Comparison of ENCODE assay signal across 20 cellular contexts in the genomic region with DNA sequence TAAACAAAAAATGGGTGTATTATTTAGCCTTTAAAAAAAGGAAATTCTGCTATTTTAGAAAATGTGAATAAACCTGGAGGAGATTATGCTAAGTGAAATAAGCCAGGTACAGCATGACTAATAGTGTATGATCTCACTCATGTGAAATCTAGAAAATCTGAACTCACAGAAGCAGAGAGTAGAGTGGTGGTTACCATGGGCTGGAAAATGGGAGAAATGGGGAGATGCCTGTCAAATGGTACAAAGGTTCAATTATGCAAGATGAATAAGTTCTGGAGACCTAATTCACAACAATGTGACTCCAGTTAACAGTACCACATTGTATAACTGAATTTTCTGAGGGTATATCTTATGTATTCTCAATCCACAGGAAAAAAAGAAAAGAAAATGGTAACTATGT. TPM values are rescaled to one million over a fixed set of nuclear protein-coding genes. Genes with fewer than 3 reads are reported as not detected.
"Had no signal": no experiment of that assay in that cellular context is flagged by ENCODE, and none has a peak within 500 bp of the region (broad histone marks: within the 10 kb centered on the region; RNA-seq: fewer than 3 reads in every experiment).

No MANE protein-coding gene starts in this region.

- H3K36me3 ChIP-seq: tibial nerve had no signal

- DNase-seq: activated CD4-positive, alpha-beta T cell treated with anti-CD3 and anti-CD28 coated beads for 36 hours; activated CD8-positive, alpha-beta memory T cell treated with anti-CD3 and anti-CD28 coated beads, Interleukin-2, amount 50 U/mL, for 4 hours; activated CD8-positive, alpha-beta T cell treated with anti-CD3 and anti-CD28 coated beads for 36 hours; activated naive CD4-positive, alpha-beta T cell; activated T-cell treated with anti-CD3 and anti-CD28 coated beads, Interleukin-2, amount 50 U/mL, for 72 hours; central memory CD4-positive, alpha-beta T cell; cortex of kidney; effector CD8-positive, alpha-beta T cell; left colon; nucleus accumbens; right cardiac atrium; T-helper 1 cell had no signal

- H3K9me3 ChIP-seq: tibial nerve had no signal

- H3K4me1 ChIP-seq: tibial nerve had no signal

- H3K4me3 Mint-ChIP-seq: activated CD4-positive, alpha-beta T cell treated with anti-CD3 and anti-CD28 coated beads for 36 hours; activated CD8-positive, alpha-beta T cell treated with anti-CD3 and anti-CD28 coated beads for 36 hours; activated T-cell treated with anti-CD3 and anti-CD28 coated beads, Interleukin-2, amount 50 U/mL, for 72 hours; natural killer cell treated with Interleukin-12 subunit alpha and Interleukin-12 subunit beta and Interleukin-15 and Interleukin-18, amount 100 ng/mL, for 72 hours; stimulated activated effector memory CD8-positive, alpha-beta T cell treated with anti-CD3 and anti-CD28 coated beads, Interleukin-12 subunit alpha, Interleukin-12 subunit beta, amount 100 ng/mL, for 72 hours had no signal

- H3K27ac Mint-ChIP-seq: activated CD4-positive, alpha-beta T cell treated with anti-CD3 and anti-CD28 coated beads for 36 hours; activated CD8-positive, alpha-beta T cell treated with anti-CD3 and anti-CD28 coated beads for 36 hours; activated T-cell treated with anti-CD3 and anti-CD28 coated beads, Interleukin-2, amount 50 U/mL, for 72 hours; natural killer cell treated with Interleukin-12 subunit alpha and Interleukin-12 subunit beta and Interleukin-15 and Interleukin-18, amount 100 ng/mL, for 72 hours; stimulated activated effector memory CD8-positive, alpha-beta T cell treated with anti-CD3 and anti-CD28 coated beads, Interleukin-12 subunit alpha, Interleukin-12 subunit beta, amount 100 ng/mL, for 72 hours had no signal

- H3K36me3 Mint-ChIP-seq: natural killer cell treated with Interleukin-12 subunit alpha and Interleukin-12 subunit beta and Interleukin-15 and Interleukin-18, amount 100 ng/mL, for 72 hours; stimulated activated effector memory CD8-positive, alpha-beta T cell treated with anti-CD3 and anti-CD28 coated beads, Interleukin-12 subunit alpha, Interleukin-12 subunit beta, amount 100 ng/mL, for 72 hours had no signal

- H3K4me3 ChIP-seq: hepatocyte, lung, smooth muscle cell, tibial nerve had no signal

- H3K9me3 Mint-ChIP-seq: activated CD8-positive, alpha-beta T cell treated with anti-CD3 and anti-CD28 coated beads for 36 hours; activated T-cell treated with anti-CD3 and anti-CD28 coated beads, Interleukin-2, amount 50 U/mL, for 72 hours; natural killer cell treated with Interleukin-12 subunit alpha and Interleukin-12 subunit beta and Interleukin-15 and Interleukin-18, amount 100 ng/mL, for 72 hours; stimulated activated effector memory CD8-positive, alpha-beta T cell treated with anti-CD3 and anti-CD28 coated beads, Interleukin-12 subunit alpha, Interleukin-12 subunit beta, amount 100 ng/mL, for 72 hours had no signal

- ATAC-seq: activated CD4-positive, alpha-beta T cell treated with anti-CD3 and anti-CD28 coated beads for 36 hours; activated CD8-positive, alpha-beta T cell treated with anti-CD3 and anti-CD28 coated beads for 36 hours; left colon; natural killer cell treated with Interleukin-12 subunit alpha and Interleukin-12 subunit beta and Interleukin-15 and Interleukin-18, amount 100 ng/mL, for 72 hours; right cardiac atrium; stimulated activated effector memory CD8-positive, alpha-beta T cell treated with anti-CD3 and anti-CD28 coated beads, Interleukin-12 subunit alpha, Interleukin-12 subunit beta, amount 100 ng/mL, for 72 hours had no signal

- H3K27me3 ChIP-seq: hepatocyte, tibial nerve had no signal

- H3K27ac ChIP-seq: hepatocyte, tibial nerve, VCaP had no signal

RNA-seq across cellular contexts. Expression of a gene that starts 30.9 kb away (rescaled TPM):
- total RNA-seq: activated CD4-positive, alpha-beta T cell treated with anti-CD3 and anti-CD28 coated beads for 36 hours; activated CD8-positive, alpha-beta T cell treated with anti-CD3 and anti-CD28 coated beads for 36 hours; natural killer cell treated with Interleukin-12 subunit alpha and Interleukin-12 subunit beta and Interleukin-15 and Interleukin-18, amount 100 ng/mL, for 72 hours; smooth muscle cell; subcutaneous adipose tissue; tibial nerve had no signal
